In the genomic region with DNA sequence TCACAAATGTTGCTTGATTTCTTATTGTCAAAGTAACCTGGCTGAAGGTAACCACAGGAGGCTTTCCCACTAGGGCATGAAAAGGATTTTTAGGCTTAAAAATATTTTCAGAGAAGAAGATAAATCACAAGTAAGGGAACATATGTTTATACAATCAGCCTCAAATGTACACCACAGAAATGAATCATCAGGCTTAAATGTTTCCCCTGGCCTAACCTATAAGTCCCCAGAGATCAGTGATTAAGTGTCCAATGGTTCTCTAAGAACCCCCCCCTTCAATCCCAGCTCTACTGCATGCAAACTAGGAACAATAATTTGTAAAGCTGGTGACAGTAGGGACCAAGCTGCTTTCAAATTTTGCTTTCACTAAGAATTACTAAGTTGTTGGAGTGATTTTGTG, we compare ENCODE assay signal across 19 cellular contexts.
DNase-seq lines count a peak whose midpoint lies in the region; TF ChIP-seq lines count a peak whose summit lies in the region.
"Had no signal": no experiment of that assay in that cellular context is flagged by ENCODE, and none has a peak within 500 bp of the region (broad histone marks: within the 10 kb centered on the region; RNA-seq: fewer than 3 reads in every experiment).

No MANE protein-coding gene starts in this region.

- H3K4me1 Mint-ChIP-seq in activated naive CD8-positive, alpha-beta T cell treated with anti-CD3 and anti-CD28 coated beads for 36 hours: no peaks in the 10 kb centered on the region

- DNase-seq in H4 (ENCODE audit: low spot score) (peak; percentile 51), NCI-H82 (lab: John Stamatoyannopoulos, UW) (peak; percentile 62), choroid plexus epithelial cell (ENCODE audit: low read depth) (peak; percentile 4), mesenchymal stem cell (peak; percentile 41), SK-N-DZ (ENCODE audit: low spot score) (no peak), NCI-H1694 (lab: John Stamatoyannopoulos, UW) (no peak)
- DNase-seq in activated effector memory CD4-positive, alpha-beta T cell treated with Interleukin-2 at 50 U/mL for 16 hours: no peak
- no peak for DNase-seq in activated naive CD8-positive, alpha-beta T cell treated with anti-CD3 and anti-CD28 coated beads for 36 hours
- DNase-seq: DMS79, MG63, NCI-H1048, NCI-H1436 treated with DMSO at 0.1 percent for 48 hours, NCI-H2029 treated with DMSO at 0.1 percent for 48 hours, NCI-H2171 treated with DMSO at 0.1 percent for 48 hours, PC-9, SIG-M5 had no signal

- H3K27me3 Mint-ChIP-seq in activated naive CD8-positive, alpha-beta T cell treated with anti-CD3 and anti-CD28 coated beads for 36 hours: peaks cover 7% of the 10 kb centered on the region

- no peaks in the 10 kb centered on the region for H3K27me3 ChIP-seq in mesenchymal stem cell (ENCODE audit: control insufficient read depth in 1 of 2, insufficient read depth in 1 of 2, low read length in 2 of 2)
- H3K27me3 ChIP-seq: BLaER1 treated with 17β-estradiol and CSF1 and Interleukin-3, amounts not matched to agents 10 nM and 100 nM; MG63 had no signal

- H3K36me3 ChIP-seq in mesenchymal stem cell (ENCODE audit: control insufficient read depth in 1 of 2, insufficient read depth in 2 of 2, low read depth in 1 of 2, low read length in 2 of 2): no peaks in the 10 kb centered on the region
- H3K36me3 ChIP-seq: BLaER1 treated with 17β-estradiol and CSF1 and Interleukin-3, amounts not matched to agents 10 nM and 100 nM; MG63 had no signal

- H3K4me3 Mint-ChIP-seq in activated naive CD8-positive, alpha-beta T cell treated with anti-CD3 and anti-CD28 coated beads for 36 hours: no peak overlapping the region

- H3K14ac ChIP-seq in mesenchymal stem cell (ENCODE audit: low read length in 2 of 2): no peak overlapping the region

- no peaks in the 10 kb centered on the region for H3K4me1 ChIP-seq in mesenchymal stem cell (ENCODE audit: control insufficient read depth, insufficient read depth, low read depth, low read length)
- H3K4me1 ChIP-seq: BLaER1 treated with 17β-estradiol and CSF1 and Interleukin-3, amounts not matched to agents 10 nM and 100 nM had no signal

- no peak overlapping the region for H4K91ac ChIP-seq in mesenchymal stem cell (ENCODE audit: low read length)

- no peak overlapping the region for H4K8ac ChIP-seq in mesenchymal stem cell (ENCODE audit: low read length)

- H3K18ac ChIP-seq in mesenchymal stem cell (ENCODE audit: low read depth in 1 of 2, low read length in 2 of 2): no peak overlapping the region

- H3K9ac ChIP-seq in mesenchymal stem cell (ENCODE audit: low read length): no peak overlapping the region
- H3K9ac ChIP-seq: BLaER1 treated with 17β-estradiol and CSF1 and Interleukin-3, amounts not matched to agents 10 nM and 100 nM; KMS-11 had no signal

- H3K36me3 Mint-ChIP-seq in activated naive CD8-positive, alpha-beta T cell treated with anti-CD3 and anti-CD28 coated beads for 36 hours: no peaks in the 10 kb centered on the region

- no peaks in the 10 kb centered on the region for H3K79me1 ChIP-seq in mesenchymal stem cell (replicated peaks; ENCODE audit: low read length, poor library complexity, severe bottlenecking)

- H2BK120ac ChIP-seq in mesenchymal stem cell (ENCODE audit: low read depth, low read length): no peak overlapping the region

- H2BK5ac ChIP-seq in mesenchymal stem cell (ENCODE audit: low read depth, low read length, poor library complexity, severe bottlenecking): no peak overlapping the region

- no peak overlapping the region for H3K4ac ChIP-seq in mesenchymal stem cell (ENCODE audit: low read depth in 1 of 2, low read length in 2 of 2)

- H3K4me2 ChIP-seq in mesenchymal stem cell (ENCODE audit: low read length, poor library complexity, severe bottlenecking): no peak overlapping the region
- H3K4me2 ChIP-seq: BLaER1 treated with 17β-estradiol and CSF1 and Interleukin-3, amounts not matched to agents 10 nM and 100 nM; KMS-11; PC-9 had no signal

- H3K9me3 ChIP-seq in mesenchymal stem cell (ENCODE audit: control insufficient read depth, low read length): peaks cover 5% of the 10 kb centered on the region
- H3K9me3 ChIP-seq: BLaER1 treated with 17β-estradiol and CSF1 and Interleukin-3, amounts not matched to agents 10 nM and 100 nM; MG63 had no signal

- H2BK15ac ChIP-seq in mesenchymal stem cell (ENCODE audit: low read depth, poor library complexity, severe bottlenecking): no peak overlapping the region

- no peak overlapping the region for H2AK5ac ChIP-seq in mesenchymal stem cell (ENCODE audit: low read length, severe bottlenecking)

- TF ChIP-seq CTCF in choroid plexus epithelial cell (conservative IDR thresholded peaks at IDR 0.05; ENCODE audit: low read depth, low read length): no peak

- no peak overlapping the region for H2BK12ac ChIP-seq in mesenchymal stem cell (ENCODE audit: low read length in 2 of 2)

- H3K27ac Mint-ChIP-seq in activated naive CD8-positive, alpha-beta T cell treated with anti-CD3 and anti-CD28 coated beads for 36 hours: no peak overlapping the region

- H3K4me3 ChIP-seq in choroid plexus epithelial cell (ENCODE audit: low read depth, low read length): no peak overlapping the region
- H3K4me3 ChIP-seq in mesenchymal stem cell (ENCODE audit: insufficient read depth in 1 of 2, low read depth in 1 of 2, low read length in 2 of 2): no peak overlapping the region
- H3K4me3 ChIP-seq: BLaER1 treated with 17β-estradiol and CSF1 and Interleukin-3, amounts not matched to agents 10 nM and 100 nM; MG63; PC-9 had no signal

- peaks cover 1% of the 10 kb centered on the region for H3K9me3 Mint-ChIP-seq in activated naive CD8-positive, alpha-beta T cell treated with anti-CD3 and anti-CD28 coated beads for 36 hours

- H2AFZ ChIP-seq in mesenchymal stem cell (ENCODE audit: low read depth, low read length): no peak overlapping the region
- H2AFZ ChIP-seq: PC-9 had no signal

- no peak overlapping the region for H3K23ac ChIP-seq in mesenchymal stem cell (ENCODE audit: low read length in 2 of 2)

- no peak overlapping the region for H3K27ac ChIP-seq in mesenchymal stem cell (ENCODE audit: low read length, poor library complexity, severe bottlenecking)
- H3K27ac ChIP-seq: BLaER1 treated with 17β-estradiol and CSF1 and Interleukin-3, amounts not matched to agents 10 nM and 100 nM; KMS-11; PC-9; RWPE1 had no signal

Comparison
In these comparisons a context has a peak if more than half of its experiments do, and no peak if none do; other contexts are left out.
1. DNase-seq: peak in H4 (single experiment), NCI-H82 (single experiment), choroid plexus epithelial cell (single experiment) and mesenchymal stem cell (single experiment); none in SK-N-DZ (single experiment), activated effector memory CD4-positive, alpha-beta T cell treated with Interleukin-2 at 50 U/mL for 16 hours (single experiment), NCI-H1694 (single experiment) and activated naive CD8-positive, alpha-beta T cell treated with anti-CD3 and anti-CD28 coated beads for 36 hours (single experiment).